18 cellular contexts compared by ENCODE assay signal in genomic region chr1:227902641-227902990, GRCh38. TPM values are rescaled to one million over a fixed set of nuclear protein-coding genes. Genes with fewer than 3 reads are reported as not detected.
DNase-seq lines count a peak whose midpoint lies in the region; ATAC-seq, FAIRE-seq and TF ChIP-seq lines count a peak whose summit lies in the region.
"Had no signal": no experiment of that assay in that cellular context is flagged by ENCODE, and none has a peak within 500 bp of the region (broad histone marks: within the 10 kb centered on the region; RNA-seq: fewer than 3 reads in every experiment).

No MANE protein-coding gene starts in this region.

- no peak for ATAC-seq in Right ventricle myocardium superior (ENCODE audit: poor library complexity)
- ATAC-seq in HG03571 (IDR thresholded peaks at IDR 0.05; ENCODE audit: unreplicated experiment): no peak
- no peak for ATAC-seq in stimulated activated naive CD8-positive, alpha-beta T cell treated with anti-CD3 and anti-CD28 coated beads, Interleukin-15, amount 100 ng/mL, for 72 hours

- FAIRE-seq in H1 (lab: Jason Lieb, UNC): no peak
- FAIRE-seq: HTR-8/SVneo had no signal

- H3K9me3 Mint-ChIP-seq in stimulated activated naive CD8-positive, alpha-beta T cell treated with anti-CD3 and anti-CD28 coated beads, Interleukin-15, amount 100 ng/mL, for 72 hours: no peaks in the 10 kb centered on the region

- H3K27me3 Mint-ChIP-seq in stimulated activated naive CD8-positive, alpha-beta T cell treated with anti-CD3 and anti-CD28 coated beads, Interleukin-15, amount 100 ng/mL, for 72 hours: no peaks in the 10 kb centered on the region
- H3K27me3 Mint-ChIP-seq: B cell had no signal

- H4K91ac ChIP-seq in H1 (replicated peaks; ENCODE audit: insufficient read length, low read length) (no peak overlapping the region), mesenchymal stem cell (ENCODE audit: low read length) (no peak overlapping the region)

- H2BK12ac ChIP-seq in H1 (ENCODE audit: low read depth, low read length) (no peak overlapping the region), mesenchymal stem cell (ENCODE audit: low read length in 2 of 2) (no peak overlapping the region)

- TF ChIP-seq POLR2A in H1 (IDR thresholded peaks at IDR 0.05; ENCODE audit: control extremely low read depth in 1 of 2, low read depth in 2 of 2, low read length in 2 of 2): no peak
- no peak for TF ChIP-seq POLR2A in spleen (IDR thresholded peaks at IDR 0.05)

- H2BK20ac ChIP-seq in H1 (ENCODE audit: low read length): no peak overlapping the region

- H3K36me3 ChIP-seq in right atrium auricular region (no peaks in the 10 kb centered on the region), H1 (ENCODE audit: control insufficient read depth in 2 of 4, insufficient read depth in 4 of 4, low read length in 3 of 4) (no peaks in the 10 kb centered on the region), mesenchymal stem cell (ENCODE audit: control insufficient read depth in 1 of 2, insufficient read depth in 2 of 2, low read depth in 1 of 2, low read length in 2 of 2) (no peaks in the 10 kb centered on the region), spleen (no peaks in the 10 kb centered on the region)

- no peak overlapping the region for H3K27ac Mint-ChIP-seq in stimulated activated naive CD8-positive, alpha-beta T cell treated with anti-CD3 and anti-CD28 coated beads, Interleukin-15, amount 100 ng/mL, for 72 hours
- H3K27ac Mint-ChIP-seq: B cell had no signal

- no peak overlapping the region for H3K4me3 Mint-ChIP-seq in stimulated activated naive CD8-positive, alpha-beta T cell treated with anti-CD3 and anti-CD28 coated beads, Interleukin-15, amount 100 ng/mL, for 72 hours
- H3K4me3 Mint-ChIP-seq: B cell had no signal

- TF ChIP-seq CTCF in right atrium auricular region (IDR thresholded peaks at IDR 0.05) (no peak), H1 (IDR thresholded peaks at IDR 0.05; ENCODE audit: control extremely low read depth in 1 of 3, insufficient read depth in 1 of 3, low read depth in 1 of 3, low read length in 3 of 3) (no peak), spleen (IDR thresholded peaks at IDR 0.05 in 8 of 11, conservative IDR thresholded peaks at IDR 0.05 in 3 of 11) (no peak)

- POLR2A ChIA-PET in H1 (lab: Charles Lee; ENCODE audit: partially characterized antibody): no interaction called here

- no peaks in the 10 kb centered on the region for H3K79me2 ChIP-seq in H1 (ENCODE audit: control insufficient read depth in 1 of 2, insufficient read depth in 2 of 2, low read length in 2 of 2)

- no peak overlapping the region for H2BK120ac ChIP-seq in H1 (replicated peaks; ENCODE audit: low read depth, low read length)
- H2BK120ac ChIP-seq in mesenchymal stem cell (ENCODE audit: low read depth, low read length): no peak overlapping the region

- H2BK15ac ChIP-seq in H1 (ENCODE audit: low read length): no peak overlapping the region
- H2BK15ac ChIP-seq in mesenchymal stem cell (ENCODE audit: low read depth, poor library complexity, severe bottlenecking): no peak overlapping the region

- H3K4me1 ChIP-seq in right atrium auricular region (no peaks in the 10 kb centered on the region), H1 (replicated peaks in 1 of 4; ENCODE audit: control insufficient read depth in 3 of 4, insufficient read depth in 4 of 4, low read length in 3 of 4) (peaks cover 0 to 11% (median 0%) of the 10 kb centered on the region in 4 experiments; a peak in 3 of 7 replicates), mesenchymal stem cell (ENCODE audit: control insufficient read depth, insufficient read depth, low read depth, low read length) (peaks cover 26% of the 10 kb centered on the region), spleen (no peaks in the 10 kb centered on the region)

- no peaks in the 10 kb centered on the region for H3K79me1 ChIP-seq in H1 (ENCODE audit: low read depth, low read length)
- no peaks in the 10 kb centered on the region for H3K79me1 ChIP-seq in mesenchymal stem cell (replicated peaks; ENCODE audit: low read length, poor library complexity, severe bottlenecking)

- H3K56ac ChIP-seq in H1 (replicated peaks; ENCODE audit: insufficient read length, low read depth, low read length): no peak overlapping the region

- H3K9ac ChIP-seq in H1 (replicated peaks in 1 of 4; ENCODE audit: extremely low read depth in 1 of 4, low read depth in 3 of 4, low read length in 3 of 4) (no peak overlapping the region), mesenchymal stem cell (ENCODE audit: low read length) (no peak overlapping the region)
- H3K9ac ChIP-seq: GM23248 had no signal

- no peak overlapping the region for H3K4me2 ChIP-seq in H1 (ENCODE audit: insufficient read depth in 1 of 2, low read depth in 2 of 2, low read length in 2 of 2)
- no peak overlapping the region for H3K4me2 ChIP-seq in mesenchymal stem cell (ENCODE audit: low read length, poor library complexity, severe bottlenecking)

- peaks cover 19% of the 10 kb centered on the region for H3K4me1 Mint-ChIP-seq in stimulated activated naive CD8-positive, alpha-beta T cell treated with anti-CD3 and anti-CD28 coated beads, Interleukin-15, amount 100 ng/mL, for 72 hours
- H3K4me1 Mint-ChIP-seq: B cell had no signal

- H3K27me3 ChIP-seq in right atrium auricular region (no peaks in the 10 kb centered on the region), H1 (replicated peaks in 1 of 4; ENCODE audit: control insufficient read depth in 3 of 4, extremely low read depth in 1 of 4, insufficient read depth in 3 of 4, low read length in 3 of 4) (no peaks in the 10 kb centered on the region), mesenchymal stem cell (ENCODE audit: control insufficient read depth in 1 of 2, insufficient read depth in 1 of 2, low read length in 2 of 2) (peaks cover 0 to 10% of the 10 kb centered on the region in 2 experiments), spleen (replicated peaks in 1 of 7) (peaks cover 0 to 4% (median 0%) of the 10 kb centered on the region in 7 donors)

- no peak for TF ChIP-seq RAD21 in H1 (IDR thresholded peaks at IDR 0.05 in 1 of 2, conservative IDR thresholded peaks at IDR 0.05 in 1 of 2; ENCODE audit: low read depth in 2 of 2, low read length in 2 of 2)

- no peak overlapping the region for H2BK5ac ChIP-seq in H1 (ENCODE audit: low read depth, low read length)
- H2BK5ac ChIP-seq in mesenchymal stem cell (ENCODE audit: low read depth, low read length, poor library complexity, severe bottlenecking): no peak overlapping the region

- no peak overlapping the region for H3K14ac ChIP-seq in H1 (ENCODE audit: insufficient read length)
- H3K14ac ChIP-seq in mesenchymal stem cell (ENCODE audit: low read length in 2 of 2): no peak overlapping the region

- H2AK5ac ChIP-seq in H1 (ENCODE audit: low read depth, low read length) (no peak overlapping the region), mesenchymal stem cell (ENCODE audit: low read length, severe bottlenecking) (peak overlapping the region; percentile 25)

- H3K23ac ChIP-seq in H1 (ENCODE audit: insufficient read length): no peak overlapping the region
- no peak overlapping the region for H3K23ac ChIP-seq in mesenchymal stem cell (ENCODE audit: low read length in 2 of 2)

- CTCF ChIA-PET in H1 (lab: Charles Lee; ENCODE audit: partially characterized antibody): interaction anchor here (1.4 kb wide), 1 partner anchor 107 kb away, joined by 3 read pairs; no protein-coding TSS in a partner anchor

- TF ChIP-seq EP300 in H1 (IDR thresholded peaks at IDR 0.05; ENCODE audit: borderline replicate concordance in 1 of 2, low read depth in 2 of 2, low read length in 2 of 2): no peak

- H3K18ac ChIP-seq in H1 (ENCODE audit: extremely low read depth, low read length) (peak overlapping the region; percentile 48), mesenchymal stem cell (ENCODE audit: low read depth in 1 of 2, low read length in 2 of 2) (no peak overlapping the region)

- no peak overlapping the region; the same call in 1 of the 2 replicates for H4K8ac ChIP-seq in H1 (ENCODE audit: extremely low read depth, insufficient read depth, low read length)
- H4K8ac ChIP-seq in mesenchymal stem cell (ENCODE audit: low read length): no peak overlapping the region

- H4K5ac ChIP-seq in H1 (ENCODE audit: insufficient read length, low read depth, low read length): no peak overlapping the region

- DNase-seq in Right ventricle myocardium superior (peak; percentile 31), right atrium auricular region (ENCODE audit: low spot score) (no peak), H1 (ENCODE audit: low read depth in 1 of 2, low spot score in 2 of 2) (no peak), mesenchymal stem cell (no peak), spleen (peak; percentile 66)
- DNase-seq in stimulated activated naive CD4-positive, alpha-beta T cell treated with Interleukin-2 at 50 U/mL for 16 hours (lab: John Stamatoyannopoulos, UW): no peak
- no peak for DNase-seq in stimulated activated naive CD8-positive, alpha-beta T cell treated with anti-CD3 and anti-CD28 coated beads, Interleukin-15, amount 100 ng/mL, for 72 hours
- DNase-seq: GF-D8, NCI-H1105, NCI-H146, NCI-H2029, NCI-H2227 treated with DMSO at 0.1 percent for 48 hours, NCI-H510A had no signal

- 90% methylated on average over 6 of the region's 9 CpGs; no CpG with 5 or more reads in 1 of the 2 experiments for WGBS in H1 (ENCODE audit: extremely low coverage in 1 of 2, insufficient coverage in 1 of 2, insufficient read length in 1 of 2, insufficient replicate concordance in 2 of 2, low coverage in 1 of 2, low lambda C conversion rate in 2 of 2, missing lambda C conversion rate in 1 of 2), 2 experiments
- 92% methylated on average over 8 of the region's 9 CpGs for WGBS in mesenchymal stem cell
- WGBS in spleen, 5 donors: 86 to 100% (median 91%) methylated on average over 1 to 9 of the region's 9 CpGs

- H3K23me2 ChIP-seq in H1 (ENCODE audit: low read depth, low read length): no peaks in the 10 kb centered on the region; the same call in 1 of the 2 replicates

- H3K9me3 ChIP-seq in right atrium auricular region: no peaks in the 10 kb centered on the region
- H3K9me3 ChIP-seq in H1 (ENCODE audit: insufficient read depth in 2 of 2, low read depth in 1 of 2, low read length in 1 of 2): no peaks in the 10 kb centered on the region
- H3K9me3 ChIP-seq in mesenchymal stem cell (ENCODE audit: control insufficient read depth, low read length): no peaks in the 10 kb centered on the region
- no peaks in the 10 kb centered on the region for H3K9me3 ChIP-seq in spleen

- H4K20me1 ChIP-seq in H1 (replicated peaks in 1 of 2; ENCODE audit: control insufficient read depth in 1 of 2, insufficient read depth in 2 of 2, low read length in 2 of 2): no peaks in the 10 kb centered on the region

- intact Hi-C loops in Right ventricle myocardium superior (cut with DNase I) (no loop called here), spleen (cut with DNase I; ENCODE audit: low total_unique reads) (no loop called here)

- H3K4ac ChIP-seq in H1 (replicated peaks; ENCODE audit: insufficient read length, low read depth, low read length) (no peak overlapping the region), mesenchymal stem cell (ENCODE audit: low read depth in 1 of 2, low read length in 2 of 2) (no peak overlapping the region)

- no peak overlapping the region for H3K4me3 ChIP-seq in right atrium auricular region
- no peak overlapping the region for H3K4me3 ChIP-seq in H1 (ENCODE audit: extremely low read depth in 1 of 4, insufficient read depth in 2 of 4, low read depth in 3 of 4, low read length in 4 of 4)
- no peak overlapping the region for H3K4me3 ChIP-seq in mesenchymal stem cell (ENCODE audit: insufficient read depth in 1 of 2, low read depth in 1 of 2, low read length in 2 of 2)
- no peak overlapping the region for H3K4me3 ChIP-seq in spleen
- H3K4me3 ChIP-seq: GM23248 had no signal

- no peak overlapping the region for H2AFZ ChIP-seq in H1 (ENCODE audit: low read length)
- H2AFZ ChIP-seq in mesenchymal stem cell (ENCODE audit: low read depth, low read length): no peak overlapping the region
- H2AFZ ChIP-seq: GM23248 had no signal

- H3K27ac ChIP-seq in right atrium auricular region: no peak overlapping the region
- no peak overlapping the region; the same call in 1 of the 2 replicates for H3K27ac ChIP-seq in H1 (ENCODE audit: low read depth, low read length)
- no peak overlapping the region for H3K27ac ChIP-seq in mesenchymal stem cell (ENCODE audit: low read length, poor library complexity, severe bottlenecking)
- no peak overlapping the region for H3K27ac ChIP-seq in spleen
- H3K27ac ChIP-seq: GM23248, RWPE1 had no signal

RNA-seq across cellular contexts. Expression of gene WNT9A, which starts 45.1 kb away (rescaled TPM):
- 0.59 TPM for total RNA-seq in Right ventricle myocardium superior
- 1 to 10 TPM in 1 of 2 donors, under 1 TPM in 1; 0.78 to 2.2 TPM for total RNA-seq in right atrium auricular region
- 0.78 and 1.1 TPM in 2 replicates for total RNA-seq in H1 (2021; fragmentation: NEBNext Ultra II Directional; extraction: Animal tissue kit (Norgen Biotek cat#: 25700))
- polyA plus RNA-seq in H1 (2011; rRNA removed): 1.5 and 2.2 TPM in 2 replicates
- polyA plus RNA-seq in H1 (2011; cell fraction: cytosol; rRNA removed): 2.0 TPM
- polyA plus RNA-seq in H1 (2011; cell fraction: nucleus; rRNA removed): 3.0 TPM
- 1.4 to 2.0 TPM (median 1.9 TPM) in 4 replicates for polyA plus RNA-seq in H1 (2012, experiment 1 of 2)
- polyA plus RNA-seq in H1 (2012, experiment 2 of 2): 0.67 TPM
- polyA plus RNA-seq in H1 (2013, experiment 1 of 2): 0.41 TPM
- polyA plus RNA-seq in H1 (2013, experiment 2 of 2): 0.50 TPM
- polyA minus RNA-seq in H1 (2011; rRNA and poly(A)+ RNA removed): 1.9 and 2.1 TPM in 2 replicates
- polyA minus RNA-seq in H1 (2011; cell fraction: cytosol; rRNA and poly(A)+ RNA removed): 0.95 TPM
- polyA minus RNA-seq in H1 (2011; cell fraction: nucleus; rRNA and poly(A)+ RNA removed): 1.2 TPM
- polyA plus RNA-seq in mesenchymal stem cell (2013, experiment 1 of 2): 0.12 TPM
- 0.12 TPM for polyA plus RNA-seq in mesenchymal stem cell (2013, experiment 2 of 2)
- 1 to 10 TPM in 4 of 7 donors, under 1 TPM in 3; 0.37 to 3.6 (median 1.2) TPM for total RNA-seq in spleen
- under 1 TPM; 0.08 to 0.70 (median 0.11) TPM for polyA plus RNA-seq in spleen
- total RNA-seq: B cell had no signal

Comparison
In these comparisons a context has a peak if more than half of its experiments do, and no peak if none do; other contexts are left out.
1. DNase-seq: peak in Right ventricle myocardium superior (single experiment) and spleen (single experiment); none in right atrium auricular region (single experiment), H1 (0 of 2), mesenchymal stem cell (single experiment), stimulated activated naive CD4-positive, alpha-beta T cell treated with Interleukin-2 at 50 U/mL for 16 hours (single experiment) and stimulated activated naive CD8-positive, alpha-beta T cell treated with anti-CD3 and anti-CD28 coated beads, Interleukin-15, amount 100 ng/mL, for 72 hours (0 of 2).